Comparison of ENCODE assay signal across 16 cellular contexts in genomic region chr7:155477469-155477868, GRCh38. TPM values are rescaled to one million over a fixed set of nuclear protein-coding genes. Genes with fewer than 3 reads are reported as not detected.
DNase-seq lines count a peak whose midpoint lies in the region; ATAC-seq, FAIRE-seq and TF ChIP-seq lines count a peak whose summit lies in the region.
"Had no signal": no experiment of that assay in that cellular context is flagged by ENCODE, and none has a peak within 500 bp of the region (broad histone marks: within the 10 kb centered on the region; RNA-seq: fewer than 3 reads in every experiment).

No MANE protein-coding gene starts in this region.

- intact Hi-C loops in vagina (cut with DNase I) = no loop called here

- TF ChIP-seq POLR2A in vagina (IDR thresholded peaks at IDR 0.05) = no peak

- TF ChIP-seq CTCF in GM13977 (IDR thresholded peaks at IDR 0.05; ENCODE audit: extremely low read depth, insufficient read depth, missing control alignments) = no peak
- no peak for TF ChIP-seq CTCF in vagina (IDR thresholded peaks at IDR 0.05)

- peaks cover 5% of the 10 kb centered on the region for H3K27me3 ChIP-seq in vagina
- H3K27me3 ChIP-seq: MG63 had no signal

- peak; percentile 38 for DNase-seq in GM13977 (ENCODE audit: low spot score)
- no peak for DNase-seq in GM19239 (ENCODE audit: insufficient read length, low spot score)
- DNase-seq in T1000 (lab: John Stamatoyannopoulos, UW) = no peak
- DNase-seq in GM03348 (ENCODE audit: low spot score) = no peak
- DNase-seq in vagina (ENCODE audit: extremely low spot score in 2 of 2) = no peak
- no peak for DNase-seq in stimulated activated naive CD4-positive, alpha-beta T cell treated with Interleukin-2 at 50 U/mL for 16 hours (lab: John Stamatoyannopoulos, UW)
- DNase-seq: activated CD4-positive, alpha-beta T cell treated with anti-CD3 and anti-CD28 coated beads for 48 hours; aorta; MG63; NCI-H526 treated with DMSO at 0.1 percent for 48 hours; right cardiac atrium had no signal

- H3K27ac ChIP-seq in vagina = no peak overlapping the region
- H3K27ac ChIP-seq: SK-N-MC had no signal

- FAIRE-seq in GM19239 (lab: Jason Lieb, UNC) = peak; percentile 74
- FAIRE-seq: G401.6 had no signal

- H3K4me3 ChIP-seq in vagina = no peak overlapping the region
- H3K4me3 ChIP-seq: MG63, SK-N-MC had no signal

- ATAC-seq in HG02642 (IDR thresholded peaks at IDR 0.05; ENCODE audit: poor library complexity, unreplicated experiment) (peak; percentile 81), HG03378 (IDR thresholded peaks at IDR 0.05; ENCODE audit: unreplicated experiment) (peak; percentile 96)
- ATAC-seq: right cardiac atrium had no signal

- in situ Hi-C loops in GM13977 (cut with MboI; ENCODE audit: low pct_unique_long_range_greater_than_20kb, low sequenced_read_pairs, unreplicated experiment) = no loop called here

- H3K9me3 ChIP-seq in vagina = no peaks in the 10 kb centered on the region
- H3K9me3 ChIP-seq: MG63 had no signal

- no peaks in the 10 kb centered on the region for H3K36me3 ChIP-seq in vagina
- H3K36me3 ChIP-seq: MG63 had no signal

- H3K4me1 ChIP-seq in vagina = no peaks in the 10 kb centered on the region

RNA-seq across cellular contexts. Expression of gene EN2, which starts 19.5 kb away (rescaled TPM):
- 0.98 TPM for total RNA-seq in vagina
- total RNA-seq: aorta, ureter had no signal
